ENCODE assay signal across 19 cellular contexts in the genomic region with DNA sequence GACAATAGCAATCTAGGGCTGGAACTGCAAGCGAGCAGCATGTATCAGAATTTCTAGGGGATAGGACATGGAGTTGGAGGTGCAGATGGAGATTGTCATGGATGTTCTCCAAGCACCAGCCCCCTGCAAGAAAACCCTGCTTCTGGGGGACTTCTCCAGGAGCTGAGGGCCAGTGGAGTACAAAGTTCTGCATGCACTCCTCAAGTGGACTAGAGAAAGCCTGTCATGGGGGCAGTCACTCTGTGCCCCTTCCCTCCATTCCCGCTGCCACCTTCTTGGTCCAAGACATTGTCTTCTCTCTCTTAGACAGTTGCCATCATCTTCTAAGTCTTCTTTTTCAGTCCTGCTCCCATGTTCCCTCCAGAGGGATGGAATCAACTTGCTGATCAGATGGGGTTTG.
"Had no signal": no experiment of that assay in that cellular context is flagged by ENCODE, and none has a peak within 500 bp of the region (broad histone marks: within the 10 kb centered on the region; RNA-seq: fewer than 3 reads in every experiment).

No MANE protein-coding gene starts in this region.

- H3K9me3 ChIP-seq: MG63, SK-N-SH had no signal

- H3K4me3 Mint-ChIP-seq: T-cell had no signal

- H3K4me1 Mint-ChIP-seq: T-cell had no signal

- H3K36me3 Mint-ChIP-seq: T-cell had no signal

- ATAC-seq: T-cell had no signal

- H3K36me3 ChIP-seq: MG63 had no signal

- H3K27ac Mint-ChIP-seq: T-cell had no signal

- DNase-seq: Karpas-422, KG1, MG63, NCI-H1092, NCI-H1436, NCI-H187, NCI-H2029, NCI-H2081 treated with DMSO at 0.1 percent for 48 hours, NCI-H2171, NCI-H226, NCI-H446 treated with DMSO at 0.1 percent for 48 hours, NCI-H510A treated with DMSO at 0.1 percent for 48 hours, NCI-H526 treated with DMSO at 0.1 percent for 48 hours, NCI-H748 treated with DMSO at 0.1 percent for 48 hours, Right ventricle myocardium superior, RPMI8226, SK-N-SH, SW 1271, T-cell had no signal

- H3K27me3 ChIP-seq: MG63 had no signal

- H3K9ac ChIP-seq: SK-N-SH had no signal

- H3K4me2 ChIP-seq: SK-N-SH had no signal

- H3K4me3 ChIP-seq: MG63 had no signal

- H3K9me3 Mint-ChIP-seq: T-cell had no signal
